Comparison of ENCODE assay signal across 1 cellular context in the genomic region with DNA sequence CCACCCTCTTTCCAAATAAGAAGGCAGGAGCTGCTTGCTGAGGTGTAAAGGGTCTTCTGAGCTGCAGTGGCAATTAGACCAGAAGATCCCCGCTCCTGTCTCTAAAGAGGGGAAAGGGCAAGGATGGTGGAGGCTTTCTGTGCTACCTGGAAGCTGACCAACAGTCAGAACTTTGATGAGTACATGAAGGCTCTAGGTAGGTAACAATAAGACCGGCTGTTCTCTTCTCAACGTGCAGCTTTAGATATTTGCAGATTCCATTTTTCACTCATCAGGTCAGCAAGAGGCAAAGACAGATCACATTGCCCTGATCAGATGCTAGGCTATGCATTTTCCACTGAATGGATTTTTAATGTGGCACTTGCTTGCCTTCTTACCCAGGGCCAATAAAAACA.
TF ChIP-seq lines count a peak whose summit lies in the region.

Gene FABP7, plus strand, starts transcription at position 45 of the 395 bp plus-strand sequence. Its CDS starts 79 bp downstream, at position 124.

TF ChIP-seq in H1, 55 proteins besides CTCF, POLR2A, EP300 and RAD21:
- TF ChIP-seq POU5F1 (IDR thresholded peaks at IDR 0.05; ENCODE audit: low read depth, low read length): no peak
- no peak for TF ChIP-seq BACH1 (IDR thresholded peaks at IDR 0.05; ENCODE audit: low read length)
- no peak for TF ChIP-seq PHF8 (conservative IDR thresholded peaks at IDR 0.05; ENCODE audit: low read depth, low read length)
- no peak for TF ChIP-seq JUND (IDR thresholded peaks at IDR 0.05; ENCODE audit: low read length)
- peak; percentile 14 for TF ChIP-seq ASH2L (IDR thresholded peaks at IDR 0.05; ENCODE audit: low read length)
